8 cellular contexts compared by ENCODE assay signal in genomic region chr2:1743396-1744150, GRCh38. TPM values are rescaled to one million over a fixed set of nuclear protein-coding genes. Genes with fewer than 3 reads are reported as not detected.
DNase-seq lines count a peak whose midpoint lies in the region; TF ChIP-seq lines count a peak whose summit lies in the region.

No MANE protein-coding gene starts in this region.

- H3K4me2 ChIP-seq in skeletal muscle satellite cell (ENCODE audit: low read length), result peak overlapping the region; percentile 82

- H3K4me1 ChIP-seq in adipocyte (ENCODE audit: control insufficient read depth, insufficient read depth, low read length) (peaks cover 49% of the 10 kb centered on the region), skeletal muscle satellite cell (ENCODE audit: control insufficient read depth, insufficient read depth, low read length) (peaks cover 50% of the 10 kb centered on the region)

- in situ Hi-C loops in G401 (cut with HindIII; ENCODE audit: low sequenced_read_pairs), result no loop called here

- H3K9me3 ChIP-seq in adipocyte (ENCODE audit: control insufficient read depth, low read length) (no peaks in the 10 kb centered on the region), skeletal muscle satellite cell (replicated peaks; ENCODE audit: low read length) (no peaks in the 10 kb centered on the region)

- no peak for TF ChIP-seq CTCF in HFF-Myc (IDR thresholded peaks at IDR 0.05; ENCODE audit: low read depth, low read length, missing control alignments)

- H3K4me3 ChIP-seq in HFF-Myc (replicated peaks; ENCODE audit: low read depth, low read length) (peak overlapping the region; percentile 67), adipocyte (ENCODE audit: low read length) (peak overlapping the region; percentile 87), iPS-11a (ENCODE audit: low read depth, low read length) (peak overlapping the region; percentile 73), skeletal muscle satellite cell (ENCODE audit: low read length) (peak overlapping the region; percentile 81)

- DNase-seq in HFF-Myc (ENCODE audit: extremely low read depth, low read depth) (no peak), adipocyte (ENCODE audit: low read depth) (peak; percentile 71), NCI-H187 treated with DMSO at 0.1 percent for 48 hours (lab: John Stamatoyannopoulos, UW) (no peak), G401 (ENCODE audit: low spot score) (no peak), GM19240 (ENCODE audit: insufficient read length, low spot score) (no peak)
- no peak for DNase-seq in activated CD4-positive, alpha-beta T cell treated with anti-CD3 and anti-CD28 coated beads, Interleukin-2, amount 50 U/mL, for 48 hours

- H3K36me3 ChIP-seq in adipocyte (ENCODE audit: control insufficient read depth, insufficient read depth, low read length, severe bottlenecking) (peaks cover 3% of the 10 kb centered on the region), skeletal muscle satellite cell (ENCODE audit: insufficient read depth, low read length) (peaks cover 10% of the 10 kb centered on the region)

- H3K9ac ChIP-seq in adipocyte (ENCODE audit: low read length), result peak overlapping the region; percentile 91
- H3K9ac ChIP-seq in skeletal muscle satellite cell (ENCODE audit: low read depth, low read length), result peak overlapping the region; percentile 89

- H3K27me3 ChIP-seq in adipocyte (replicated peaks; ENCODE audit: control insufficient read depth, insufficient read depth, low read length) (no peaks in the 10 kb centered on the region), skeletal muscle satellite cell (ENCODE audit: control insufficient read depth, insufficient read depth, low read length) (no peaks in the 10 kb centered on the region)

RNA-seq across cellular contexts. Expression of gene PXDN, which starts 0.7 kb away (rescaled TPM):
- 159 and 194 TPM in 2 replicates for total RNA-seq in skeletal muscle satellite cell (2012; rRNA removed)
- 16.4 and 25.4 TPM in 2 replicates for total RNA-seq in G401 (2014; rRNA removed; shearing (Covaris generic))
